ENCODE assay signal across 1 cellular context in the genomic region with DNA sequence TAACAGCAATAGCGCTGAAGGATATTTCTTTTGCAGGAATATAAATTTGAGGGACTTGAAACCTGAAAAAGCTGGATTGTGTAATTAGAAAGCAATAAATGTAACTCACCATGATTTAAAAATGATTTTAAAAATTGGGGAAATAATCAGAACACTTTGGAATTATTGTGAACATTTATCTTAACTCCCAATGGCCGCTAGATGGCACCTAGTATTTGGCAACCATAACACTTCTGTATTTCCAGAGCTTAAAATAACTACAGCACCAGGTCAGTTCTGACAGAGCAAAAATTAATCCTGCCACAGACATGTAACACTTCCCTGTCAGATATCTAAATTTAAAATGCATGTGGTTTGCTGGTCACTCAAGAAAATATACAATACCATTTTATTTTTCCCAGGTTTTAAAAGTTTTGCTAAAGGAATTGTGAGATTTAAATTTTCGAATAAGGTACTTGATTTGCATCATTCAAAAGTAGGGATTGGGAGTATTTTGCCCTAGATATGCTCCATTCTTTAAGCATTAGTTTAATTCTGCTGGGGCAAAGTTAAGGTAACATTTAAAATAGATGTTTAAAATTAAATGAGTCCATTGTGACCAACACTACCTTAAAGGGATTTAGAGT.
TF ChIP-seq lines count a peak whose summit lies in the region.

No MANE protein-coding gene starts in this region.

TF ChIP-seq in HCT116, 20 proteins besides CTCF, POLR2A, EP300 and RAD21 (continued from another document):
- TF ChIP-seq, protein P1, sequence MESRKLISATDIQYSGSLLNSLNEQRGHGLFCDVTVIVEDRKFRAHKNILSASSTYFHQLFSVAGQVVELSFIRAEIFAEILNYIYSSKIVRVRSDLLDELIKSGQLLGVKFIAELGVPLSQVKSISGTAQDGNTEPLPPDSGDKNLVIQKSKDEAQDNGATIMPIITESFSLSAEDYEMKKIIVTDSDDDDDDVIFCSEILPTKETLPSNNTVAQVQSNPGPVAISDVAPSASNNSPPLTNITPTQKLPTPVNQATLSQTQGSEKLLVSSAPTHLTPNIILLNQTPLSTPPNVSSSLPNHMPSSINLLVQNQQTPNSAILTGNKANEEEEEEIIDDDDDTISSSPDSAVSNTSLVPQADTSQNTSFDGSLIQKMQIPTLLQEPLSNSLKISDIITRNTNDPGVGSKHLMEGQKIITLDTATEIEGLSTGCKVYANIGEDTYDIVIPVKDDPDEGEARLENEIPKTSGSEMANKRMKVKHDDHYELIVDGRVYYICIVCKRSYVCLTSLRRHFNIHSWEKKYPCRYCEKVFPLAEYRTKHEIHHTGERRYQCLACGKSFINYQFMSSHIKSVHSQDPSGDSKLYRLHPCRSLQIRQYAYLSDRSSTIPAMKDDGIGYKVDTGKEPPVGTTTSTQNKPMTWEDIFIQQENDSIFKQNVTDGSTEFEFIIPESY (IDR thresholded peaks at IDR 0.05; ENCODE audit: extremely low read depth, insufficient replicate concordance, low read length): no peak
